ENCODE assay signal across 19 cellular contexts in genomic region chr11:93846411-93846810, GRCh38. TPM values are rescaled to one million over a fixed set of nuclear protein-coding genes. Genes with fewer than 3 reads are reported as not detected.
DNase-seq lines count a peak whose midpoint lies in the region; ATAC-seq and TF ChIP-seq lines count a peak whose summit lies in the region.
"Had no signal": no experiment of that assay in that cellular context is flagged by ENCODE, and none has a peak within 500 bp of the region (broad histone marks: within the 10 kb centered on the region; RNA-seq: fewer than 3 reads in every experiment).

No MANE protein-coding gene starts in this region.

- peak overlapping the region in 1 of 2 experiments; percentile 22; a peak in 1 of 4 replicates for H3K27ac ChIP-seq in SK-N-SH (ENCODE audit: low read depth in 2 of 2, low read length in 1 of 2)
- H3K27ac ChIP-seq in fibroblast of lung (ENCODE audit: insufficient read depth, low read length), result no peak overlapping the region
- H3K27ac ChIP-seq: BLaER1 treated with 17β-estradiol and CSF1 and Interleukin-3, amounts not matched to agents 10 nM and 100 nM; Peyer's patch had no signal

- H2AFZ ChIP-seq in SK-N-SH (ENCODE audit: low read depth), result no peak overlapping the region
- H2AFZ ChIP-seq in fibroblast of lung (ENCODE audit: low read length), result no peak overlapping the region

- no peak for TF ChIP-seq RAD21 in SK-N-SH (IDR thresholded peaks at IDR 0.05; ENCODE audit: low read length)

- no peaks in the 10 kb centered on the region for H3K9me3 Mint-ChIP-seq in type B pancreatic cell

- H3K4me1 Mint-ChIP-seq in type B pancreatic cell (ENCODE audit: unreplicated experiment), result peaks cover 6% of the 10 kb centered on the region

- no peak for TF ChIP-seq EP300 in SK-N-SH (IDR thresholded peaks at IDR 0.05; ENCODE audit: borderline replicate concordance in 1 of 2, low read depth in 1 of 2, low read length in 1 of 2)

- 76% methylated on average over 2 of the region's 2 CpGs for WGBS in SK-N-SH (ENCODE audit: low lambda C conversion rate)

- POLR2A ChIA-PET in SK-N-SH (lab: Yijun Ruan, JAX), result no interaction called here

- no peaks in the 10 kb centered on the region for H3K9me3 ChIP-seq in SK-N-SH
- H3K9me3 ChIP-seq in fibroblast of lung (ENCODE audit: control insufficient read depth, insufficient read depth, low read depth, low read length), result no peaks in the 10 kb centered on the region
- H3K9me3 ChIP-seq: BLaER1 treated with 17β-estradiol and CSF1 and Interleukin-3, amounts not matched to agents 10 nM and 100 nM; Peyer's patch had no signal

- no peaks in the 10 kb centered on the region for H4K20me1 ChIP-seq in SK-N-SH (ENCODE audit: insufficient read depth)
- no peaks in the 10 kb centered on the region for H4K20me1 ChIP-seq in fibroblast of lung (ENCODE audit: control insufficient read depth, extremely low read depth, insufficient read depth, low read length)
- H4K20me1 ChIP-seq: BLaER1 treated with 17β-estradiol and CSF1 and Interleukin-3, amounts not matched to agents 10 nM and 100 nM had no signal

- CTCF ChIA-PET in SK-N-SH (lab: Yijun Ruan, JAX), result no interaction called here

- no peak overlapping the region for H3K9ac ChIP-seq in SK-N-SH
- H3K9ac ChIP-seq in fibroblast of lung (ENCODE audit: insufficient read depth, low read length), result no peak overlapping the region
- H3K9ac ChIP-seq: BLaER1 treated with 17β-estradiol and CSF1 and Interleukin-3, amounts not matched to agents 10 nM and 100 nM had no signal

- ATAC-seq in activated CD4-positive, CD25-positive, alpha-beta regulatory T cell treated with anti-CD3 and anti-CD28 coated beads, Interleukin-2, amount 50 U/mL, for 24 hours, result no peak
- ATAC-seq: HCT116, K562 had no signal

- H3K4me3 ChIP-seq in SK-N-SH (ENCODE audit: low read depth in 2 of 2, low read length in 1 of 2), result no peak overlapping the region
- H3K4me3 ChIP-seq in fibroblast of lung (replicated peaks in 1 of 4; ENCODE audit: control extremely low read depth in 1 of 4, insufficient read depth in 1 of 4, low read depth in 3 of 4, low read length in 4 of 4), result no peak overlapping the region
- H3K4me3 ChIP-seq: BLaER1 treated with 17β-estradiol and CSF1 and Interleukin-3, amounts not matched to agents 10 nM and 100 nM; K562; Peyer's patch had no signal

- no peaks in the 10 kb centered on the region for H3K36me3 ChIP-seq in SK-N-SH (replicated peaks in 1 of 2; ENCODE audit: control insufficient read depth in 1 of 2, insufficient read depth in 2 of 2, low read length in 1 of 2)
- no peaks in the 10 kb centered on the region for H3K36me3 ChIP-seq in fibroblast of lung (ENCODE audit: control insufficient read depth, insufficient read depth, low read length)
- H3K36me3 ChIP-seq: BLaER1 treated with 17β-estradiol and CSF1 and Interleukin-3, amounts not matched to agents 10 nM and 100 nM; Peyer's patch had no signal

- peaks cover 9% of the 10 kb centered on the region in 2 experiments; a peak in 2 of 4 replicates for H3K4me1 ChIP-seq in SK-N-SH (ENCODE audit: control insufficient read depth in 1 of 2, insufficient read depth in 2 of 2, low read depth in 1 of 2, low read length in 1 of 2)
- peaks cover 2% of the 10 kb centered on the region for H3K4me1 ChIP-seq in fibroblast of lung (ENCODE audit: control insufficient read depth, extremely low read depth, insufficient read depth, low read length)

- TF ChIP-seq CTCF in SK-N-SH (IDR thresholded peaks at IDR 0.05) (no peak), fibroblast of lung (conservative IDR thresholded peaks at IDR 0.05 in 1 of 2, IDR thresholded peaks at IDR 0.05 in 1 of 2; ENCODE audit: low read depth in 1 of 2, low read length in 2 of 2) (no peak), type B pancreatic cell (conservative IDR thresholded peaks at IDR 0.05) (no peak)

- no peaks in the 10 kb centered on the region for H3K9me2 ChIP-seq in SK-N-SH

- H3F3A ChIP-seq in SK-N-SH (replicated peaks; ENCODE audit: insufficient read depth), result peaks cover 3% of the 10 kb centered on the region

- no peaks in the 10 kb centered on the region for H3K27me3 Mint-ChIP-seq in type B pancreatic cell

- H3K79me2 ChIP-seq in SK-N-SH (ENCODE audit: insufficient read depth) (no peaks in the 10 kb centered on the region), fibroblast of lung (ENCODE audit: control insufficient read depth, insufficient read depth, low read length) (no peaks in the 10 kb centered on the region)

- H3K4me2 ChIP-seq in SK-N-SH, result 0 out of 2 replicates have a peak overlapping the region, but pooled peaks have one; percentile 31
- no peak overlapping the region for H3K4me2 ChIP-seq in fibroblast of lung (ENCODE audit: extremely low read depth, insufficient read depth, low read length)
- H3K4me2 ChIP-seq: BLaER1 treated with 17β-estradiol and CSF1 and Interleukin-3, amounts not matched to agents 10 nM and 100 nM had no signal

- no peak overlapping the region for H3K4me3 Mint-ChIP-seq in type B pancreatic cell

- H3K27me3 ChIP-seq in SK-N-SH (ENCODE audit: insufficient read depth) (no peaks in the 10 kb centered on the region), fibroblast of lung (ENCODE audit: control insufficient read depth, insufficient read depth, low read length) (no peaks in the 10 kb centered on the region)
- H3K27me3 ChIP-seq: Peyer's patch had no signal

- DNase-seq in GM03348 (ENCODE audit: low spot score), result peak; percentile 48
- no peak for DNase-seq in SK-N-SH
- DNase-seq in fibroblast of lung (ENCODE audit: low read depth in 2 of 2), result peak; percentile 9 to 69
- peak; percentile 11 for DNase-seq in non-pigmented ciliary epithelial cell (ENCODE audit: low read depth)
- no peak for DNase-seq in type B pancreatic cell (ENCODE audit: extremely low spot score, unreplicated experiment)
- no peak for DNase-seq in NCI-H1436 treated with DMSO at 0.1 percent for 48 hours (lab: John Stamatoyannopoulos, UW)
- no peak for DNase-seq in superior temporal gyrus (ENCODE audit: extremely low spot score)
- DNase-seq: DMS153, NCI-H1092, NCI-H1694 treated with DMSO at 0.1 percent for 48 hours, NCI-H446, NCI-H748 treated with DMSO at 0.1 percent for 48 hours, Peyer's patch, SHP77 had no signal

- no peak overlapping the region for H3K27ac Mint-ChIP-seq in type B pancreatic cell

- no peaks in the 10 kb centered on the region for H3K36me3 Mint-ChIP-seq in type B pancreatic cell

TF ChIP-seq in SK-N-SH, 30 proteins besides CTCF, POLR2A, EP300 and RAD21:
- TF ChIP-seq GATA2 (CRISPR knock-in tag; IDR thresholded peaks at IDR 0.05) (no peak), RCOR1 (IDR thresholded peaks at IDR 0.05; ENCODE audit: low read length) (no peak), GABPA (IDR thresholded peaks at IDR 0.05; ENCODE audit: low read depth) (no peak), TCF12 (IDR thresholded peaks at IDR 0.05) (no peak), ELF1 (IDR thresholded peaks at IDR 0.05) (no peak)

RNA-seq across cellular contexts. Expression of gene VSTM5, which starts 4.0 kb away (rescaled TPM):
- 0.12 and 0.19 TPM in 2 replicates for polyA plus RNA-seq in SK-N-SH (2012; rRNA removed)
- 0.13 TPM in 2 replicates for polyA plus RNA-seq in SK-N-SH (2012; cell fraction: cytosol; rRNA removed)
- polyA plus RNA-seq in SK-N-SH (2012; cell fraction: nucleus; rRNA removed), result 0.52 and 0.53 TPM in 2 replicates
- total RNA-seq in fibroblast of lung, result 0.50 and 0.51 TPM in 2 replicates
- polyA plus RNA-seq in fibroblast of lung, result 0.50 and 1.4 TPM in 2 replicates
- 0.30 and 0.57 TPM in 2 replicates for polyA plus RNA-seq in fibroblast of lung (2012)
- 0.93 and 2.0 TPM in 2 replicates for polyA minus RNA-seq in fibroblast of lung (ENCODE audit: low replicate concordance)
- 0.24 TPM in 1 of 2 replicates, not detected in the other for total RNA-seq in type B pancreatic cell (ENCODE audit: low replicate concordance)
- total RNA-seq: K562, MCF 10A had no signal

Comparison
In these comparisons a context has a peak if more than half of its experiments do, and no peak if none do; other contexts are left out.
1. DNase-seq: peak in GM03348 (single experiment), fibroblast of lung (2 of 2) and non-pigmented ciliary epithelial cell (single experiment); none in SK-N-SH (single experiment), type B pancreatic cell (single experiment), NCI-H1436 treated with DMSO at 0.1 percent for 48 hours (single experiment) and superior temporal gyrus (single experiment).